In genomic region chrX:13899607-13900006, GRCh38 we compare ENCODE assay signal across 1 cellular context.
TF ChIP-seq lines count a peak whose summit lies in the region.

No MANE protein-coding gene starts in this region.

TF ChIP-seq in HEK293, 187 proteins besides CTCF, POLR2A, EP300 and RAD21 (continued from another document and continues in another):
- TF ChIP-seq PATZ1 (tag by site-specific recombination; IDR thresholded peaks at IDR 0.05) (peak; percentile 39; the same call in 1 of the 2 replicates), ZNF560 (tag by site-specific recombination; IDR thresholded peaks at IDR 0.05; ENCODE audit: borderline replicate concordance) (no peak), ZNF785 (tag by site-specific recombination; IDR thresholded peaks at IDR 0.05) (no peak), ZNF2 (tag by site-specific recombination; IDR thresholded peaks at IDR 0.05) (peak; percentile 25; the same call in 1 of the 2 replicates), ZNF248 (tag by site-specific recombination; IDR thresholded peaks at IDR 0.05) (no peak), SCRT1 (tag by site-specific recombination; IDR thresholded peaks at IDR 0.05; ENCODE audit: borderline replicate concordance) (no peak), ZNF114 (tag by site-specific recombination; IDR thresholded peaks at IDR 0.05) (no peak), ZBTB17 (tag by site-specific recombination; IDR thresholded peaks at IDR 0.05) (peak; percentile 63), BCL6B (tag by site-specific recombination; IDR thresholded peaks at IDR 0.05) (no peak), ZNF629 (tag by site-specific recombination; IDR thresholded peaks at IDR 0.05) (peak; percentile 74), PRDM10 (tag by site-specific recombination; IDR thresholded peaks at IDR 0.05) (peak; percentile 90), ZNF488 (tag by site-specific recombination; IDR thresholded peaks at IDR 0.05) (no peak), ZFP41 (tag by site-specific recombination; IDR thresholded peaks at IDR 0.05; ENCODE audit: borderline replicate concordance) (no peak), REST (tag by site-specific recombination; IDR thresholded peaks at IDR 0.05) (no peak), ZNF449 (tag by site-specific recombination; IDR thresholded peaks at IDR 0.05) (no peak), ZNF280C (tag by site-specific recombination; IDR thresholded peaks at IDR 0.05) (no peak), ZNF24 (tag by site-specific recombination; IDR thresholded peaks at IDR 0.05) (no peak), ZNF416 (tag by site-specific recombination; IDR thresholded peaks at IDR 0.05) (no peak), ZNF544 (tag by site-specific recombination; IDR thresholded peaks at IDR 0.05) (no peak), ZFHX2 (tag by site-specific recombination; conservative IDR thresholded peaks at IDR 0.05) (no peak), ZNF280D (tag by site-specific recombination; IDR thresholded peaks at IDR 0.05) (no peak), IKZF3 (tag by site-specific recombination; IDR thresholded peaks at IDR 0.05) (peak; percentile 33; the same call in 1 of the 2 replicates), PRDM6 (tag by site-specific recombination; IDR thresholded peaks at IDR 0.05) (peak; percentile 91), ZNF184 (tag by site-specific recombination; IDR thresholded peaks at IDR 0.05) (peak; percentile 63; the same call in 1 of the 2 replicates), ZNF626 (tag by site-specific recombination; IDR thresholded peaks at IDR 0.05) (no peak), ZFP69B (tag by site-specific recombination; IDR thresholded peaks at IDR 0.05) (peak; percentile 45; the same call in 1 of the 2 replicates), TSHZ1 (tag by site-specific recombination; IDR thresholded peaks at IDR 0.05; ENCODE audit: borderline replicate concordance) (peak; percentile 48; the same call in 1 of the 2 replicates), ZNF660 (tag by site-specific recombination; IDR thresholded peaks at IDR 0.05) (peak; percentile 88)
